In genomic region chr13:44352202-44352601, GRCh38 we compare ENCODE assay signal across 25 cellular contexts. TPM values are rescaled to one million over a fixed set of nuclear protein-coding genes. Genes with fewer than 3 reads are reported as not detected.
"Had no signal": no experiment of that assay in that cellular context is flagged by ENCODE, and none has a peak within 500 bp of the region (broad histone marks: within the 10 kb centered on the region; RNA-seq: fewer than 3 reads in every experiment).

No MANE protein-coding gene starts in this region.

- H3K4me3 ChIP-seq: body of pancreas, dorsolateral prefrontal cortex, hepatocyte, tibial nerve had no signal

- H3K4me3 Mint-ChIP-seq: activated CD4-positive, alpha-beta memory T cell treated with anti-CD3 and anti-CD28 coated beads, Interleukin-2, amount 10 ng/mL, durations not matched to agents 7 days and 5 days; activated CD8-positive, alpha-beta memory T cell treated with anti-CD3 and anti-CD28 coated beads, Interleukin-2, amount 10 ng/mL, durations not matched to agents 7 days and 5 days; activated naive CD8-positive, alpha-beta T cell treated with anti-CD3 and anti-CD28 coated beads for 36 hours; endodermal cell had no signal

- H3K4me1 ChIP-seq: body of pancreas, foreskin keratinocyte, tibial nerve had no signal

- H3K9me3 ChIP-seq: body of pancreas, tibial nerve had no signal

- ATAC-seq: activated CD8-positive, alpha-beta memory T cell treated with anti-CD3 and anti-CD28 coated beads, Interleukin-2, amount 10 ng/mL, durations not matched to agents 7 days and 5 days; body of pancreas; foreskin keratinocyte; left cardiac atrium had no signal

- H3K36me3 Mint-ChIP-seq: activated CD8-positive, alpha-beta memory T cell treated with anti-CD3 and anti-CD28 coated beads, Interleukin-2, amount 10 ng/mL, durations not matched to agents 7 days and 5 days; activated naive CD8-positive, alpha-beta T cell treated with anti-CD3 and anti-CD28 coated beads for 36 hours had no signal

- H3K27me3 ChIP-seq: body of pancreas, dorsolateral prefrontal cortex, foreskin keratinocyte, hepatocyte, tibial nerve had no signal

- H3K9me3 Mint-ChIP-seq: activated CD4-positive, alpha-beta memory T cell treated with anti-CD3 and anti-CD28 coated beads, Interleukin-2, amount 10 ng/mL, durations not matched to agents 7 days and 5 days; activated naive CD8-positive, alpha-beta T cell treated with anti-CD3 and anti-CD28 coated beads for 36 hours; endodermal cell had no signal

- H2AFZ ChIP-seq: hepatocyte had no signal

- H3K4me2 ChIP-seq: hepatocyte had no signal

- H3K27ac Mint-ChIP-seq: activated CD4-positive, alpha-beta memory T cell treated with anti-CD3 and anti-CD28 coated beads, Interleukin-2, amount 10 ng/mL, durations not matched to agents 7 days and 5 days; activated CD8-positive, alpha-beta memory T cell treated with anti-CD3 and anti-CD28 coated beads, Interleukin-2, amount 10 ng/mL, durations not matched to agents 7 days and 5 days; activated naive CD8-positive, alpha-beta T cell treated with anti-CD3 and anti-CD28 coated beads for 36 hours; endodermal cell had no signal

- H3K79me2 ChIP-seq: hepatocyte had no signal

- H3K36me3 ChIP-seq: tibial nerve had no signal

- H3K27ac ChIP-seq: body of pancreas, dorsolateral prefrontal cortex, epithelial cell of prostate, hepatocyte, tibial nerve had no signal

- DNase-seq: activated CD4-positive, alpha-beta memory T cell treated with anti-CD3 and anti-CD28 coated beads, Interleukin-2, amount 10 ng/mL, durations not matched to agents 7 days and 5 days; activated CD4-positive, alpha-beta T cell treated with anti-CD3 and anti-CD28 coated beads for 48 hours; activated CD4-positive, CD25-positive, alpha-beta regulatory T cell; activated CD8-positive, alpha-beta memory T cell treated with anti-CD3 and anti-CD28 coated beads, Interleukin-2, amount 10 ng/mL, durations not matched to agents 7 days and 5 days; activated naive CD4-positive, alpha-beta T cell; activated naive CD8-positive, alpha-beta T cell treated with anti-CD3 and anti-CD28 coated beads for 36 hours; amniotic stem cell; body of pancreas; caudate nucleus; dorsolateral prefrontal cortex; endodermal cell; foreskin keratinocyte; left cardiac atrium; occipital lobe; posterior cingulate gyrus; retina; stimulated activated CD4-positive, alpha-beta T cell treated with anti-CD3 and anti-CD28 coated beads, Interleukin-12 subunit alpha, Interleukin-12 subunit beta, amount 100 ng/mL, for 4 hours; stimulated activated CD4-positive, alpha-beta T cell treated with anti-CD3 and anti-CD28 coated beads, Interleukin-1b, Interleukin-23, amount 100 ng/mL, for 48 hours; stimulated activated CD8-positive, alpha-beta memory T cell treated with anti-CD3 and anti-CD28 coated beads, Interleukin-4, amount 100 ng/mL, for 48 hours; stimulated activated naive CD4-positive, alpha-beta T cell treated with Interleukin-2 at 50 U/mL for 16 hours; substantia nigra; T-helper 9 cell had no signal

RNA-seq across cellular contexts. Expression of gene SERP2, which starts 21.4 kb away (rescaled TPM):
- total RNA-seq: activated CD4-positive, alpha-beta memory T cell treated with anti-CD3 and anti-CD28 coated beads, Interleukin-2, amount 10 ng/mL, durations not matched to agents 7 days and 5 days; activated CD8-positive, alpha-beta memory T cell treated with anti-CD3 and anti-CD28 coated beads, Interleukin-2, amount 10 ng/mL, durations not matched to agents 7 days and 5 days had no signal
